Comparison of ENCODE assay signal across 9 cellular contexts in the genomic region with DNA sequence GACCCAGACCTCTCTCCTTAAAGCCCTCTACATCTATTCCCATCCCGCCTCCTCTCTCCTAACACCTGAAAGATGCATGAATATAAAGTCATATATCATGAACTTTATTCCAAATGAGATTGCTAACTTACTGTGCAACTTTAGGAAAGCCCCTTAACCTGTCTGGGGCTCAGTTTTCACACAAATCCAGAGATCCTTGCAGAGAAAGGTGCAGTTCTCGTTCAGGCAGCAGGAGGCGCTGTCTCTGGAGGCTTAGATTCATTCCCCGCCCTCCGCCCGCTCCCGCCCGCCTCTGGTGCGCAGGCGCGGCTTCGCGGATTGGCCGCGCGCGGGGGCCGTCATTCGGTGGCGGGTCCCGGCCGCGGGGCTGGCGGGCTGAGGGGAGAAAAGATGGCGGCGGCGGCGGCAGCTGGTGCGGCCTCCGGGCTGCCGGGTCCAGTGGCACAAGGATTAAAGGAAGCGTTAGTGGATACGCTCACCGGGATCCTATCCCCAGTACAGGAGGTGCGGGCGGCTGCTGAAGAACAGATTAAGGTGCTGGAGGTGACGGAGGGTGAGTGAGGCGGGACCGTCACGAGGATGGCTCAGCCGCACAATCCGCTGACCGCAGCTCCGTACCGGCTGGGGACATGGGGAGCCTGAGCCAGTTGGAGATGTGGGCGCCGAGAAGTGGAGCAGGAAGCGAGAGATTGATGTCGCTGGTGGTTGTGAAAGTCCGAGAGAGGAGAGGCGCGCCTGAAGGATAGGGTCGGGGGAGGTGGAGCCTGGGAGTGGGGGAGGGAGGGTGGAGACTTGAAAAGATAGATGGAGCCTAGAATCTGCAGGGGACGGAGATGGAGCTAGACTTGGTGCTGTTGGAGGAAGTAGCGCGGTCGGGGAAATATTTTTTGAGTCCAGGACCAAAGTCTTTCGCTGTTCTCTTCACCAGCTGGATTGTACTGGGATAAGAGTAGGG. TPM values are rescaled to one million over a fixed set of nuclear protein-coding genes. Genes with fewer than 3 reads are reported as not detected.
DNase-seq lines count a peak whose midpoint lies in the region; ATAC-seq, FAIRE-seq and TF ChIP-seq lines count a peak whose summit lies in the region.
"Had no signal": no experiment of that assay in that cellular context is flagged by ENCODE, and none has a peak within 500 bp of the region (broad histone marks: within the 10 kb centered on the region; RNA-seq: fewer than 3 reads in every experiment).

TSS of gene IPO9 (plus strand) at position 338 of the 955 bp plus-strand sequence. CDS start at position 391, 53 bp downstream.

- no peaks in the 10 kb centered on the region for H3K9me3 ChIP-seq in kidney (ENCODE audit: control insufficient read depth in 1 of 2, low read length in 2 of 2)

- intact Hi-C loops in kidney (cut with DNase I): no loop called here

- DNase-seq in Ammon's horn (ENCODE audit: low spot score) (peak; percentile 93), NCI-H510A (lab: John Stamatoyannopoulos, UW) (peak; percentile 91), cerebellum (ENCODE audit: low spot score) (peak; percentile 95), kidney (peak; percentile 97)
- peak; percentile 89 for DNase-seq in activated CD4-positive, alpha-beta T cell treated with anti-CD3 and anti-CD28 coated beads for 1 hour
- DNase-seq in stimulated activated CD4-positive, alpha-beta T cell treated with anti-CD3 and anti-CD28 coated beads, Interleukin-15, amount 100 ng/mL, for 1 hour (ENCODE audit: low read depth in 1 of 2, low spot score in 1 of 2): peak; percentile 88 to 95

- FAIRE-seq in kidney (lab: Jason Lieb, UNC): no peak
- FAIRE-seq: islet of Langerhans had no signal

- ATAC-seq in GM19043 (IDR thresholded peaks at IDR 0.05; ENCODE audit: low read depth, unreplicated experiment) (peak; percentile 78), HG03354 (IDR thresholded peaks at IDR 0.05; ENCODE audit: poor library complexity, severe bottlenecking, unreplicated experiment) (peak; percentile 92)

- H3K4me1 ChIP-seq in kidney (ENCODE audit: control insufficient read depth in 1 of 2, insufficient read depth in 1 of 2, low read depth in 1 of 2, low read length in 2 of 2): peaks cover 4% of the 10 kb centered on the region in 2 donors

- H3K36me3 ChIP-seq in kidney (ENCODE audit: control insufficient read depth in 1 of 2, insufficient read depth in 2 of 2, low read length in 2 of 2): no peaks in the 10 kb centered on the region

- TF ChIP-seq CTCF in kidney (IDR thresholded peaks at IDR 0.05; ENCODE audit: borderline replicate concordance, extremely low read depth, insufficient read depth): peak; percentile 93

- peak within 1 kb of the TSS; percentile 90 to 97 for H3K27ac ChIP-seq in kidney (ENCODE audit: low read depth in 2 of 2, low read length in 2 of 2)

- peak within 1 kb of the TSS; percentile 96 to 100 for H3K9ac ChIP-seq in kidney (ENCODE audit: low read length in 2 of 2)

- peak within 1 kb of the TSS; percentile 98 for H3K4me3 ChIP-seq in kidney (ENCODE audit: low read length in 2 of 2)

RNA-seq across cellular contexts. Expression of gene IPO9, which starts in this region (rescaled TPM):
- 64.6 TPM for total RNA-seq in cerebellum
- 39.7 TPM for total RNA-seq in kidney
- 21.6 TPM for polyA plus RNA-seq in kidney (ENCODE audit: insufficient read depth, low read depth, low replicate concordance)

Comparison
In these comparisons a context has a peak if more than half of its experiments do, and no peak if none do; other contexts are left out.
1. Peak in every context shown above with its lines: DNase-seq, ATAC-seq, H3K4me3 ChIP-seq and H3K27ac ChIP-seq.